Comparison of ENCODE assay signal across 29 cellular contexts in genomic region chr10:24971374-24971773, GRCh38. TPM values are rescaled to one million over a fixed set of nuclear protein-coding genes. Genes with fewer than 3 reads are reported as not detected.
"Had no signal": no experiment of that assay in that cellular context is flagged by ENCODE, and none has a peak within 500 bp of the region (broad histone marks: within the 10 kb centered on the region; RNA-seq: fewer than 3 reads in every experiment).

No MANE protein-coding gene starts in this region.

- DNase-seq: activated CD4-positive, alpha-beta T cell treated with anti-CD3 and anti-CD28 coated beads for 48 hours; activated CD4-positive, alpha-beta T cell treated with anti-CD3 and anti-CD28 coated beads, Interleukin-2, amount 50 U/mL, for 4 hours; activated CD4-positive, CD25-positive, alpha-beta regulatory T cell treated with anti-CD3 and anti-CD28 coated beads, Interleukin-2, amount 50 U/mL, for 72 hours; activated CD8-positive, alpha-beta T cell treated with anti-CD3 and anti-CD28 coated beads, Interleukin-2, amount 10 ng/mL, durations not matched to agents 7 days and 5 days; activated effector memory CD4-positive, alpha-beta T cell treated with Interleukin-2 at 50 U/mL for 16 hours; activated naive CD4-positive, alpha-beta T cell; activated T-cell treated with anti-CD3 and anti-CD28 coated beads, Interleukin-2, amount 50 U/mL, for 24 hours; amniotic stem cell; body of pancreas; cerebellar nuclear complex; KG1; NCI-H1092; NCI-H1417; NCI-H2029; NCI-H2171; NCI-H2227 treated with DMSO at 0.1 percent for 48 hours; NCI-H446 treated with DMSO at 0.1 percent for 48 hours; NCI-H526; NCI-H82; Peyer's patch; SHP77 treated with DMSO at 0.1 percent for 48 hours; T-helper 17 cell; T-helper 9 cell had no signal

- H3K4me3 ChIP-seq: ascending aorta, body of pancreas, Peyer's patch had no signal

- H3K9me3 ChIP-seq: ascending aorta, body of pancreas, Peyer's patch had no signal

- ATAC-seq: activated CD8-positive, alpha-beta T cell treated with anti-CD3 and anti-CD28 coated beads, Interleukin-2, amount 10 ng/mL, durations not matched to agents 7 days and 5 days; body of pancreas; T-helper 17 cell; WTC11 had no signal

- H3K4me1 ChIP-seq: Peyer's patch had no signal

- H3K27ac ChIP-seq: ascending aorta, body of pancreas, Peyer's patch, RWPE1 had no signal

- H3K27me3 ChIP-seq: ascending aorta, body of pancreas, Peyer's patch had no signal

- H3K36me3 ChIP-seq: ascending aorta, Peyer's patch had no signal

RNA-seq across cellular contexts. Expression of gene ENKUR, which starts 44.6 kb away (rescaled TPM):
- total RNA-seq: activated CD8-positive, alpha-beta T cell treated with anti-CD3 and anti-CD28 coated beads, Interleukin-2, amount 10 ng/mL, durations not matched to agents 7 days and 5 days; activated T-helper 1 cell treated with anti-CD3 and anti-CD28 coated beads, Interleukin-12 subunit alpha, Interleukin-12 subunit beta, Interleukin-2, Interleukin-4 antibody, amounts not matched to agents 30 ng/mL and 10 ng/mL and 1 ng/mL, durations not matched to agents 14 hours and 24 hours and 36 hours; ascending aorta; body of pancreas; LHCN-M2; M059J; WTC11 had no signal
